Comparison of ENCODE assay signal across 22 cellular contexts in the genomic region with DNA sequence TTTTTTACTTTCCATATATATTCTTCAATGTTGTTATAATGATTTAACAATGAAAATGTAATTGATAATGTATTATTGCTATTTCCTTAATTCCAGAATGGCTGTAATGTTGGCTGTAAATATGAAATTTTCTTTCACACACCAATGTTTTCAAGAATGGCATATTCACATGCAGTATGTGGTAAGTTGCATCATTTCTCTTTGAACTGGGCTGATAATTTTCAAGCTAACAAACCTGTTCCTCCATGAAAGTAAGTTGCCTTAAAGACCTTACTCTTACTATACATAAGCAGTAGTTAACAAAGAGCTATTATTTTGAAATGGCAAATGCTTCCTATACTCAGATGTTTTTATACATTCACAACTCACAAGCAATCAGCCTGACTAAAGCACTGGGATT.
DNase-seq lines count a peak whose midpoint lies in the region; ATAC-seq, FAIRE-seq and TF ChIP-seq lines count a peak whose summit lies in the region.
"Had no signal": no experiment of that assay in that cellular context is flagged by ENCODE, and none has a peak within 500 bp of the region (broad histone marks: within the 10 kb centered on the region; RNA-seq: fewer than 3 reads in every experiment).

No MANE protein-coding gene starts in this region.

- H3K79me2 ChIP-seq in GM23338 (replicated peaks; ENCODE audit: insufficient read depth) (no peaks in the 10 kb centered on the region), MM.1S (ENCODE audit: low read length) (no peaks in the 10 kb centered on the region)

- H3K27ac ChIP-seq in A549 (no peak overlapping the region), GM23338 (ENCODE audit: low read depth) (no peak overlapping the region), SK-N-MC (peak overlapping the region; percentile 32; the same call in 1 of the 2 replicates), MM.1S (ENCODE audit: low read length) (no peak overlapping the region)
- H3K27ac ChIP-seq: BLaER1, C4-2B had no signal

- ATAC-seq in A549 (no peak), GM23338 (no peak), HG03175 (IDR thresholded peaks at IDR 0.05; ENCODE audit: unreplicated experiment) (no peak)
- ATAC-seq: CD8-positive, alpha-beta T cell; HCT116 had no signal

- no peaks in the 10 kb centered on the region for H3K4me1 ChIP-seq in A549
- 0 out of 2 replicates have a peak, but pooled peaks cover 3% of the 10 kb centered on the region for H3K4me1 ChIP-seq in GM23338 (ENCODE audit: insufficient read depth)
- H3K4me1 ChIP-seq in MM.1S (ENCODE audit: low read length) = no peaks in the 10 kb centered on the region
- H3K4me1 ChIP-seq: BLaER1 had no signal

- H3K9me3 ChIP-seq in A549 = no peaks in the 10 kb centered on the region
- H3K9me3 ChIP-seq in SK-N-MC (ENCODE audit: low read depth, low read length) = no peaks in the 10 kb centered on the region
- no peaks in the 10 kb centered on the region for H3K9me3 ChIP-seq in MM.1S (replicated peaks; ENCODE audit: insufficient read depth, low read length)
- H3K9me3 ChIP-seq: BLaER1 had no signal

- no peak for TF ChIP-seq POLR2A in A549 (IDR thresholded peaks at IDR 0.05; ENCODE audit: low read length)

- H3K4me3 ChIP-seq in A549 (no peak overlapping the region), GM23338 (no peak overlapping the region), SK-N-MC (peak overlapping the region; percentile 20; the same call in 1 of the 2 replicates), epithelial cell of esophagus (ENCODE audit: low read length) (no peak overlapping the region), MM.1S (ENCODE audit: low read length) (no peak overlapping the region)
- H3K4me3 ChIP-seq: BLaER1 had no signal

- H3K27me3 ChIP-seq in GM23338 (ENCODE audit: insufficient read depth) (no peaks in the 10 kb centered on the region), MM.1S (replicated peaks; ENCODE audit: insufficient read depth, low read length) (no peaks in the 10 kb centered on the region)
- H3K27me3 ChIP-seq: BLaER1 had no signal

- H4K20me1 ChIP-seq in GM23338 (replicated peaks; ENCODE audit: insufficient read depth) = no peaks in the 10 kb centered on the region
- no peaks in the 10 kb centered on the region for H4K20me1 ChIP-seq in MM.1S (ENCODE audit: insufficient read depth, low read length)
- H4K20me1 ChIP-seq: BLaER1 had no signal

- DNase-seq in A549 (ENCODE audit: low read depth in 1 of 2, low spot score in 1 of 2) = no peak
- DNase-seq in GM23338 (ENCODE audit: low spot score) = peak; percentile 6
- DNase-seq in SK-N-MC (ENCODE audit: low read depth, low spot score) = no peak
- peak; percentile 42 for DNase-seq in epithelial cell of esophagus (ENCODE audit: low read depth)
- no peak for DNase-seq in MM.1S
- no peak for DNase-seq in effector CD8-positive, alpha-beta T cell (lab: John Stamatoyannopoulos, UW)
- DNase-seq in RKO (ENCODE audit: low spot score) = no peak
- DNase-seq: 8988T; Caco-2; CD4-positive, CD25-positive, alpha-beta regulatory T cell; CD8-positive, alpha-beta T cell; DMS153; DND-41; H7 had no signal

- no peak overlapping the region for H3K4me3 Mint-ChIP-seq in GM23338
- H3K4me3 Mint-ChIP-seq: B cell; CD4-positive, CD25-positive, alpha-beta regulatory T cell; CD8-positive, alpha-beta T cell had no signal

- no peak for TF ChIP-seq EP300 in A549 (IDR thresholded peaks at IDR 0.05)

- 0 out of 2 replicates have a peak, but pooled peaks cover 3% of the 10 kb centered on the region for H3K9me2 ChIP-seq in GM23338 (ENCODE audit: insufficient read depth)
- no peaks in the 10 kb centered on the region for H3K9me2 ChIP-seq in MM.1S (replicated peaks; ENCODE audit: insufficient read depth, low read length)

- TF ChIP-seq CTCF in A549 (IDR thresholded peaks at IDR 0.05) = no peak
- no peak for TF ChIP-seq CTCF in GM23338 (conservative IDR thresholded peaks at IDR 0.05; ENCODE audit: low read depth in 2 of 2)
- TF ChIP-seq CTCF in epithelial cell of esophagus (IDR thresholded peaks at IDR 0.05; ENCODE audit: insufficient read depth, low read depth, low read length, missing control alignments) = no peak
- TF ChIP-seq CTCF in MM.1S (IDR thresholded peaks at IDR 0.05; ENCODE audit: low read length) = no peak

- no peaks in the 10 kb centered on the region for H3K9me3 Mint-ChIP-seq in GM23338
- H3K9me3 Mint-ChIP-seq: CD8-positive, alpha-beta T cell had no signal

- no peaks in the 10 kb centered on the region for H3K27me3 Mint-ChIP-seq in GM23338 (ENCODE audit: insufficient read depth, low read depth, poor library complexity)
- H3K27me3 Mint-ChIP-seq: B cell had no signal

- TF ChIP-seq RAD21 in A549 (conservative IDR thresholded peaks at IDR 0.05 in 1 of 2, IDR thresholded peaks at IDR 0.05 in 1 of 2) = no peak

- H3F3A ChIP-seq in GM23338 (replicated peaks; ENCODE audit: low read depth) (no peaks in the 10 kb centered on the region), MM.1S (ENCODE audit: insufficient read depth, low read length) (no peaks in the 10 kb centered on the region)

- 0 out of 2 replicates have a peak overlapping the region, but pooled peaks have one; percentile 5 for H3K27ac Mint-ChIP-seq in GM23338
- H3K27ac Mint-ChIP-seq: B cell; CD4-positive, CD25-positive, alpha-beta regulatory T cell; CD8-positive, alpha-beta T cell had no signal

- peaks cover 3% of the 10 kb centered on the region; the same call in 1 of the 3 replicates for H3K4me1 Mint-ChIP-seq in GM23338
- H3K4me1 Mint-ChIP-seq: B cell; CD4-positive, CD25-positive, alpha-beta regulatory T cell had no signal

- CTCF ChIA-PET in A549 (lab: Yijun Ruan, JAX) = no interaction called here

- H3K9ac ChIP-seq in SK-N-MC (ENCODE audit: insufficient read length) (no peak overlapping the region), MM.1S (ENCODE audit: low read length) (no peak overlapping the region)
- H3K9ac ChIP-seq: BLaER1 had no signal

- no peak overlapping the region for H2AFZ ChIP-seq in GM23338
- H2AFZ ChIP-seq in MM.1S (ENCODE audit: low read length) = no peak overlapping the region

- FAIRE-seq in A549 (lab: Jason Lieb, UNC) = peak; percentile 7
- FAIRE-seq: G401.6, GM12892, H1 had no signal

- H3K4me2 ChIP-seq in A549 = no peak overlapping the region
- no peak overlapping the region for H3K4me2 ChIP-seq in GM23338
- H3K4me2 ChIP-seq in MM.1S (ENCODE audit: low read depth, low read length) = no peak overlapping the region
- H3K4me2 ChIP-seq: BLaER1 had no signal

- POLR2A ChIA-PET in A549 (lab: Yijun Ruan, JAX) = no interaction called here

- H3K36me3 ChIP-seq in GM23338 (ENCODE audit: insufficient read depth) (no peaks in the 10 kb centered on the region), SK-N-MC (ENCODE audit: insufficient read depth, low read length) (no peaks in the 10 kb centered on the region), MM.1S (replicated peaks; ENCODE audit: insufficient read depth, low read length) (no peaks in the 10 kb centered on the region)
- H3K36me3 ChIP-seq: BLaER1 had no signal

- no peaks in the 10 kb centered on the region for H3K36me3 Mint-ChIP-seq in GM23338 (ENCODE audit: low read depth)
- H3K36me3 Mint-ChIP-seq: CD4-positive, CD25-positive, alpha-beta regulatory T cell; CD8-positive, alpha-beta T cell had no signal

TF ChIP-seq in A549, 52 proteins besides CTCF, POLR2A, EP300 and RAD21:
- no peak for TF ChIP-seq CBX8 (IDR thresholded peaks at IDR 0.05)
- TF ChIP-seq EHF (CRISPR knock-in tag; IDR thresholded peaks at IDR 0.05) = no peak
- TF ChIP-seq RCOR1 (IDR thresholded peaks at IDR 0.05; ENCODE audit: low read depth, low read length) = no peak
- TF ChIP-seq, protein P1, sequence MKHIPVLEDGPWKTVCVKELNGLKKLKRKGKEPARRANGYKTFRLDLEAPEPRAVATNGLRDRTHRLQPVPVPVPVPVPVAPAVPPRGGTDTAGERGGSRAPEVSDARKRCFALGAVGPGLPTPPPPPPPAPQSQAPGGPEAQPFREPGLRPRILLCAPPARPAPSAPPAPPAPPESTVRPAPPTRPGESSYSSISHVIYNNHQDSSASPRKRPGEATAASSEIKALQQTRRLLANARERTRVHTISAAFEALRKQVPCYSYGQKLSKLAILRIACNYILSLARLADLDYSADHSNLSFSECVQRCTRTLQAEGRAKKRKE (CRISPR knock-in tag; IDR thresholded peaks at IDR 0.05; ENCODE audit: low read depth) = no peak
- TF ChIP-seq RARB (CRISPR knock-in tag; IDR thresholded peaks at IDR 0.05) = no peak
- TF ChIP-seq MYC (IDR thresholded peaks at IDR 0.05; ENCODE audit: borderline replicate concordance, low read length) = no peak
- TF ChIP-seq BHLHE40 (IDR thresholded peaks at IDR 0.05; ENCODE audit: low read depth, low read length) = no peak
- no peak for TF ChIP-seq SMC3 (IDR thresholded peaks at IDR 0.05)
- no peak for TF ChIP-seq RFX5 (IDR thresholded peaks at IDR 0.05)
- no peak for TF ChIP-seq HOXB13 (CRISPR knock-in tag; IDR thresholded peaks at IDR 0.05; ENCODE audit: low read depth)

TF ChIP-seq in GM23338, 12 proteins besides CTCF, POLR2A, EP300 and RAD21 (continues in another document):
- no peak for TF ChIP-seq JUNB (IDR thresholded peaks at IDR 0.05; ENCODE audit: unreplicated experiment)
- TF ChIP-seq ZNF114 (CRISPR knock-in tag; IDR thresholded peaks at IDR 0.05) = no peak
- no peak for TF ChIP-seq POLR2AphosphoS5 (IDR thresholded peaks at IDR 0.05; ENCODE audit: low read depth)
- TF ChIP-seq EZH2phosphoT487 (IDR thresholded peaks at IDR 0.05; ENCODE audit: unreplicated experiment) = no peak
- TF ChIP-seq, protein P2, sequence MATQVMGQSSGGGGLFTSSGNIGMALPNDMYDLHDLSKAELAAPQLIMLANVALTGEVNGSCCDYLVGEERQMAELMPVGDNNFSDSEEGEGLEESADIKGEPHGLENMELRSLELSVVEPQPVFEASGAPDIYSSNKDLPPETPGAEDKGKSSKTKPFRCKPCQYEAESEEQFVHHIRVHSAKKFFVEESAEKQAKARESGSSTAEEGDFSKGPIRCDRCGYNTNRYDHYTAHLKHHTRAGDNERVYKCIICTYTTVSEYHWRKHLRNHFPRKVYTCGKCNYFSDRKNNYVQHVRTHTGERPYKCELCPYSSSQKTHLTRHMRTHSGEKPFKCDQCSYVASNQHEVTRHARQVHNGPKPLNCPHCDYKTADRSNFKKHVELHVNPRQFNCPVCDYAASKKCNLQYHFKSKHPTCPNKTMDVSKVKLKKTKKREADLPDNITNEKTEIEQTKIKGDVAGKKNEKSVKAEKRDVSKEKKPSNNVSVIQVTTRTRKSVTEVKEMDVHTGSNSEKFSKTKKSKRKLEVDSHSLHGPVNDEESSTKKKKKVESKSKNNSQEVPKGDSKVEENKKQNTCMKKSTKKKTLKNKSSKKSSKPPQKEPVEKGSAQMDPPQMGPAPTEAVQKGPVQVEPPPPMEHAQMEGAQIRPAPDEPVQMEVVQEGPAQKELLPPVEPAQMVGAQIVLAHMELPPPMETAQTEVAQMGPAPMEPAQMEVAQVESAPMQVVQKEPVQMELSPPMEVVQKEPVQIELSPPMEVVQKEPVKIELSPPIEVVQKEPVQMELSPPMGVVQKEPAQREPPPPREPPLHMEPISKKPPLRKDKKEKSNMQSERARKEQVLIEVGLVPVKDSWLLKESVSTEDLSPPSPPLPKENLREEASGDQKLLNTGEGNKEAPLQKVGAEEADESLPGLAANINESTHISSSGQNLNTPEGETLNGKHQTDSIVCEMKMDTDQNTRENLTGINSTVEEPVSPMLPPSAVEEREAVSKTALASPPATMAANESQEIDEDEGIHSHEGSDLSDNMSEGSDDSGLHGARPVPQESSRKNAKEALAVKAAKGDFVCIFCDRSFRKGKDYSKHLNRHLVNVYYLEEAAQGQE (IDR thresholded peaks at IDR 0.05; ENCODE audit: unreplicated experiment) = no peak
- TF ChIP-seq CREB1 (CRISPR knock-in tag; IDR thresholded peaks at IDR 0.05; ENCODE audit: low read depth) = no peak

Comparison
In these comparisons a context has a peak if more than half of its experiments do, and no peak if none do; other contexts are left out.
1. DNase-seq: peak in GM23338 (single experiment) and epithelial cell of esophagus (single experiment); none in A549 (0 of 2), SK-N-MC (single experiment), MM.1S (single experiment), effector CD8-positive, alpha-beta T cell (single experiment) and RKO (single experiment).